In genomic region chr1:92832537-92833160, GRCh38 we compare ENCODE assay signal across 8 cellular contexts. TPM values are rescaled to one million over a fixed set of nuclear protein-coding genes. Genes with fewer than 3 reads are reported as not detected.
DNase-seq lines count a peak whose midpoint lies in the region; ATAC-seq and TF ChIP-seq lines count a peak whose summit lies in the region.

No MANE protein-coding gene starts in this region.

- peak overlapping the region; percentile 99 for H3K27ac Mint-ChIP-seq in T-helper 2 cell treated with Interferon-gamma antibody and Interleukin-4, amounts not matched to agents 5 μg/mL and 100 μg/mL, for 36 hours

- H3K4me2 ChIP-seq in trophoblast cell (ENCODE audit: low read length), result peak overlapping the region; percentile 60

- H3K27me3 Mint-ChIP-seq in T-helper 2 cell treated with Interferon-gamma antibody and Interleukin-4, amounts not matched to agents 5 μg/mL and 100 μg/mL, for 36 hours (ENCODE audit: low read depth), result no peaks in the 10 kb centered on the region

- H3K14ac ChIP-seq in trophoblast cell (ENCODE audit: low read length), result peak overlapping the region; percentile 71

- H2AFZ ChIP-seq in trophoblast cell (ENCODE audit: insufficient read depth, low read length, poor library complexity), result peak overlapping the region; percentile 18

- peaks cover 14% of the 10 kb centered on the region for H3K79me2 ChIP-seq in trophoblast cell (ENCODE audit: control insufficient read depth, insufficient read depth, low read length, poor library complexity)

- peak overlapping the region; percentile 74 for H3K27ac ChIP-seq in trophoblast cell (ENCODE audit: low read depth, low read length)

- peak overlapping the region; percentile 71 for H4K12ac ChIP-seq in trophoblast cell (ENCODE audit: low read depth, low read length)

- DNase-seq in stimulated activated CD4-positive, alpha-beta T cell treated with anti-CD3 and anti-CD28 coated beads, Interleukin-4, amount 100 ng/mL, for 1 hour, result peak; percentile 7
- no peak for DNase-seq in stimulated activated CD4-positive, alpha-beta T cell treated with anti-CD3 and anti-CD28 coated beads, Interleukin-2, amount 100 ng/mL, for 48 hours
- DNase-seq in T-helper 2 cell treated with Interferon-gamma antibody and Interleukin-4, amounts not matched to agents 5 μg/mL and 100 μg/mL, for 36 hours (ENCODE audit: low spot score), result no peak
- peak; percentile 49 for DNase-seq in fibroblast of the aortic adventitia (ENCODE audit: low read depth)
- DNase-seq in trophoblast cell, result peak in 1 of 2 donors; percentile 12
- DNase-seq in KG1 (lab: John Stamatoyannopoulos, UW), result no peak
- no peak for DNase-seq in stimulated activated CD4-positive, alpha-beta T cell treated with anti-CD3 and anti-CD28 coated beads, Interleukin-15, amount 100 ng/mL, for 24 hours

- peak overlapping the region; percentile 73 for H2BK120ac ChIP-seq in trophoblast cell (ENCODE audit: insufficient read depth, low read length, poor library complexity)

- peak overlapping the region; percentile 98 for H3K4me3 ChIP-seq in fibroblast of the aortic adventitia (ENCODE audit: low read depth, low read length)
- peak overlapping the region; percentile 91 for H3K4me3 ChIP-seq in trophoblast cell (ENCODE audit: low read depth, low read length)

- peaks cover 5 to 26% of the 10 kb centered on the region in 2 experiments for H3K36me3 ChIP-seq in trophoblast cell (ENCODE audit: control insufficient read depth in 1 of 2, insufficient read depth in 2 of 2, low read length in 2 of 2)

- peak overlapping the region; percentile 90 for H4K8ac ChIP-seq in trophoblast cell (ENCODE audit: low read depth, low read length)

- peak overlapping the region; percentile 1 for H3K23ac ChIP-seq in trophoblast cell (ENCODE audit: low read length)

- H2AK5ac ChIP-seq in trophoblast cell (ENCODE audit: low read length), result peak overlapping the region; percentile 63

- TF ChIP-seq CTCF in fibroblast of the aortic adventitia (IDR thresholded peaks at IDR 0.05; ENCODE audit: insufficient read depth, low read length), result no peak

- peaks cover 8% of the 10 kb centered on the region for H3K79me1 ChIP-seq in trophoblast cell (ENCODE audit: low read length)

- no peaks in the 10 kb centered on the region for H3K27me3 ChIP-seq in trophoblast cell (ENCODE audit: insufficient read depth, low read length)

- no peaks in the 10 kb centered on the region for H3K9me3 ChIP-seq in trophoblast cell (ENCODE audit: insufficient read depth, low read depth, low read length)

- peak overlapping the region; percentile 91 for H3K18ac ChIP-seq in trophoblast cell (ENCODE audit: low read length)

- H2BK5ac ChIP-seq in trophoblast cell (ENCODE audit: low read depth, low read length, poor library complexity), result peak overlapping the region; percentile 86

- peaks cover 58% of the 10 kb centered on the region for H3K36me3 Mint-ChIP-seq in T-helper 2 cell treated with Interferon-gamma antibody and Interleukin-4, amounts not matched to agents 5 μg/mL and 100 μg/mL, for 36 hours (ENCODE audit: low read depth)

- peak overlapping the region; percentile 96 for H3K9ac ChIP-seq in trophoblast cell (ENCODE audit: low read length)

- H3K4me3 Mint-ChIP-seq in T-helper 2 cell treated with Interferon-gamma antibody and Interleukin-4, amounts not matched to agents 5 μg/mL and 100 μg/mL, for 36 hours, result peak overlapping the region; percentile 99

- H3K9me3 Mint-ChIP-seq in T-helper 2 cell treated with Interferon-gamma antibody and Interleukin-4, amounts not matched to agents 5 μg/mL and 100 μg/mL, for 36 hours, result no peaks in the 10 kb centered on the region

- peak overlapping the region; percentile 96 for H3K4ac ChIP-seq in trophoblast cell (ENCODE audit: low read depth, low read length)

- WGBS in trophoblast cell (ENCODE audit: extremely low coverage, insufficient coverage, insufficient read length), result no CpG with 5 or more reads among the region's 19 CpGs

- ATAC-seq in HG03439 (IDR thresholded peaks at IDR 0.05; ENCODE audit: unreplicated experiment), result no peak

- peaks cover 0 to 2% of the 10 kb centered on the region in 2 experiments for H3K4me1 ChIP-seq in trophoblast cell (ENCODE audit: control insufficient read depth in 1 of 2, insufficient read depth in 2 of 2, low read length in 2 of 2)

- no peak overlapping the region for H2BK12ac ChIP-seq in trophoblast cell (ENCODE audit: low read length)

- peak overlapping the region; percentile 78 for H4K91ac ChIP-seq in trophoblast cell (ENCODE audit: low read depth, low read length)

- peaks cover 45% of the 10 kb centered on the region for H3K4me1 Mint-ChIP-seq in T-helper 2 cell treated with Interferon-gamma antibody and Interleukin-4, amounts not matched to agents 5 μg/mL and 100 μg/mL, for 36 hours (ENCODE audit: low read depth)

RNA-seq across cellular contexts. Expression of gene RPL5, which starts 0.8 kb away (rescaled TPM):
- 935 and 1,772 TPM in 2 replicates for total RNA-seq in fibroblast of the aortic adventitia (ENCODE audit: low replicate concordance)
- polyA plus RNA-seq in trophoblast cell (2013), result 3,279 and 3,316 TPM in 2 replicates

RNA-seq across cellular contexts. Expression of gene EVI5, which starts 47.7 kb away (rescaled TPM):
- total RNA-seq in fibroblast of the aortic adventitia (ENCODE audit: low replicate concordance), result 55.3 and 126 TPM in 2 replicates
- 17.8 and 20.6 TPM in 2 replicates for polyA plus RNA-seq in trophoblast cell (2013)

Comparison
In these comparisons a context has a peak if more than half of its experiments do, and no peak if none do; other contexts are left out.
1. DNase-seq: peak in stimulated activated CD4-positive, alpha-beta T cell treated with anti-CD3 and anti-CD28 coated beads, Interleukin-4, amount 100 ng/mL, for 1 hour (single experiment) and fibroblast of the aortic adventitia (single experiment); none in stimulated activated CD4-positive, alpha-beta T cell treated with anti-CD3 and anti-CD28 coated beads, Interleukin-2, amount 100 ng/mL, for 48 hours (0 of 2), T-helper 2 cell treated with Interferon-gamma antibody and Interleukin-4, amounts not matched to agents 5 μg/mL and 100 μg/mL, for 36 hours (single experiment), KG1 (single experiment) and stimulated activated CD4-positive, alpha-beta T cell treated with anti-CD3 and anti-CD28 coated beads, Interleukin-15, amount 100 ng/mL, for 24 hours (single experiment).